1 cellular context compared by ENCODE assay signal in the genomic region with DNA sequence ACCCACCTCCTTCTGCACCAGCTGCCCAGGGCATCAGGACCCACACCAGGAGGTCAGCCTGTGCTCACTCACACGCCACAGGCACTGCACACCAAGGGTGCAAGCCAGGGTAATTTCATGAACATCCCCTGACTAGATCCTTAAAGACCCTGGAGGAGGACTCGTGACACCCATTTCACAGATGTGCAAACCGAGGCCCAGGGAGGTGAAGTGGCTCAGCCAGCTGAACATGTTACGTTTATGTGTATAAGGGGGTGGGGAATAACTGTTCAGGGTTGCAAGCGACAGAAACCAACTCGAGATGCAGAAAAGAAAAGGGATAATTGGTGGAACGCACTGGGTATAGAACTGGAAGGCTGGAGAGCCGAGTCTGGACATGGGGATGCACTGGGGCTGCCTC.
TF ChIP-seq lines count a peak whose summit lies in the region.

No MANE protein-coding gene starts in this region.

TF ChIP-seq in IMR-90, 13 proteins besides CTCF, POLR2A, EP300 and RAD21 (continued from another document):
- TF ChIP-seq USF2 (IDR thresholded peaks at IDR 0.05; ENCODE audit: low read depth, low read length) (no peak), MXI1 (IDR thresholded peaks at IDR 0.05; ENCODE audit: borderline replicate concordance, low read depth, low read length) (no peak), MAFK (IDR thresholded peaks at IDR 0.05; ENCODE audit: low read depth, low read length) (no peak)
